19 cellular contexts compared by ENCODE assay signal in the genomic region with DNA sequence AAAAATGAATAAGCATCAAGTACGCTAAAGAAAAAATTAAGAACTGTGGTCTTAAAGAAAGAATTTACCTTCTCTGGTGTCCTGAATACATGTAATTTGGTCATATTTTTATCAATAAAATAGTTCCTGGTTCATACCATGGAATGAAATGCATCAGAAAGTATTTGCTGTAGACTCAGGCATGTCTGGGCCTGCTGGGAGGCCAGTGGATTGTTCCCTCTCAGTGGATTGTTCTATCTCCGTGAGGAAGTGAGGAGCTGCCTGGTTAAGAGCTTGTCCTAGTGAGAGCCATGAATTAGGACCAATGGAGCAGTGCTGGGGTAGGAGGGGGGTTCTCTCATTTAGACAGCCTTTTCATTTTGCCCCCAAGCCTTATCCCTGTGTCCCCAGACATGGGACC.
"Had no signal": no experiment of that assay in that cellular context is flagged by ENCODE, and none has a peak within 500 bp of the region (broad histone marks: within the 10 kb centered on the region; RNA-seq: fewer than 3 reads in every experiment).

No MANE protein-coding gene starts in this region.

- H3K27me3 ChIP-seq: SJCRH30 had no signal

- H3K9me3 ChIP-seq: SJCRH30 had no signal

- H3K27ac ChIP-seq: SJCRH30 had no signal

- H3K36me3 ChIP-seq: SJCRH30 had no signal

- H3K4me3 ChIP-seq: SJCRH30 had no signal

- ATAC-seq: Right ventricle myocardium inferior, SK-N-SH treated with all-trans-retinoic acid at 6 μM for 48 hours had no signal

- DNase-seq: Karpas-422, KG1, MM.1S, NCI-H1092 treated with DMSO at 0.1 percent for 48 hours, NCI-H1417, NCI-H1436 treated with DMSO at 0.1 percent for 48 hours, NCI-H1694, NCI-H1930, NCI-H2081, NCI-H2107, NCI-H2227 treated with DMSO at 0.1 percent for 48 hours, NCI-H524, NCI-H69, NCI-H774, RPMI8226, SHP77 treated with DMSO at 0.1 percent for 48 hours, SJCRH30 had no signal
